11 cellular contexts compared by ENCODE assay signal in the genomic region with DNA sequence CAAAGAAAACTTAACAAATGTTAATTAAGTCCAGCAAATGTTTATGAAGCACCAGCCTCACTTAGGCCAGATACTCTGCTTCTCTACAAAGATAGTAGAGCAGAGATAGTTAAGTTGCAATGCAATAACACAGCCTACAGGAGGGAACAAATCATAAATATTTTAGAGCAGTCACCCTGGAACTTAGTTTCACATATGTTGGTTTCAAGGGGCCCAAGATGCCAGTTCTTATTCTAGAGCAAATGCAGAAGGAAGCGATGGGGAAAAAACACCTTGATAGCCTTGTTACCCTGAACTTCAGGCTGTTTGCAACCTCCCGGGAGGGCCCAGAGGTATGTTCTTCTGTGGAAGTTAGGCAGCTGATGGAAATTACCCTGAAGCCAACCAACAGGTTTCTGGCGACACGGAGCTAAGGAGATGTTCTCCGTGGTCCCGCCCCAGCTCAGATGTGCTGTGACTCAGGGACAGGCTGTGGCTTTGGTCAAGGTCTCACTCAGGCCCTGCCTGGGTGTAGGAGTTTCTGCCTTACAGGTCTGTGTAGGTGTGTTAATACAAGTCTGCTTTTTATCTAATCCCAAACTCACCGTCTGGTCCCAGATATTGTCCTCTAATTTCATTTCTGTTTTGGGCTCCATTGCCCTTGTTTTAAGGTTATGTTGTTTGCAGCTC. TPM values are rescaled to one million over a fixed set of nuclear protein-coding genes. Genes with fewer than 3 reads are reported as not detected.
DNase-seq lines count a peak whose midpoint lies in the region; ATAC-seq and TF ChIP-seq lines count a peak whose summit lies in the region.
"Had no signal": no experiment of that assay in that cellular context is flagged by ENCODE, and none has a peak within 500 bp of the region (broad histone marks: within the 10 kb centered on the region; RNA-seq: fewer than 3 reads in every experiment).

No MANE protein-coding gene starts in this region.

- H3K79me2 ChIP-seq in GM23338 (replicated peaks; ENCODE audit: insufficient read depth) (peaks cover 44% of the 10 kb centered on the region), KMS-11 (ENCODE audit: insufficient read depth, low read depth) (peaks cover 30% of the 10 kb centered on the region), neural cell (replicated peaks; ENCODE audit: insufficient read depth, low read length) (peaks cover 71% of the 10 kb centered on the region)

- no peak for ATAC-seq in GM23338
- ATAC-seq: Panc1 had no signal

- H3K27ac Mint-ChIP-seq in GM23338 (peak overlapping the region; percentile 86), chondrocyte (ENCODE audit: unreplicated experiment) (peak overlapping the region; percentile 99)
- H3K27ac Mint-ChIP-seq: activated naive CD4-positive, alpha-beta T cell treated with anti-CD3 and anti-CD28 coated beads, Interleukin-2, amount 10 ng/mL, durations not matched to agents 7 days and 5 days had no signal

- H3F3A ChIP-seq in GM23338 (replicated peaks; ENCODE audit: low read depth): peaks cover 27% of the 10 kb centered on the region
- H3F3A ChIP-seq in neural cell (ENCODE audit: insufficient read depth, low read length, poor library complexity, severe bottlenecking): no peaks in the 10 kb centered on the region

- no peak overlapping the region for H2AFZ ChIP-seq in GM23338
- H2AFZ ChIP-seq in KMS-11 (ENCODE audit: low read depth): no peak overlapping the region
- H2AFZ ChIP-seq in neural cell (ENCODE audit: low read depth, low read length): no peak overlapping the region

- no peaks in the 10 kb centered on the region for H3K9me3 ChIP-seq in neural cell (ENCODE audit: low read length)

- H3K4me1 Mint-ChIP-seq in GM23338 (peaks cover 65% of the 10 kb centered on the region), chondrocyte (ENCODE audit: low read depth) (peaks cover 72% of the 10 kb centered on the region)

- H3K27me3 ChIP-seq in GM23338 (ENCODE audit: insufficient read depth) (peaks cover 24% of the 10 kb centered on the region), KMS-11 (ENCODE audit: insufficient read depth, low read depth) (no peaks in the 10 kb centered on the region), neural cell (ENCODE audit: insufficient read depth, low read depth, low read length) (no peaks in the 10 kb centered on the region), brain microvascular endothelial cell (replicated peaks) (no peaks in the 10 kb centered on the region)

- H3K36me3 ChIP-seq in GM23338 (ENCODE audit: insufficient read depth) (no peaks in the 10 kb centered on the region), KMS-11 (ENCODE audit: insufficient read depth) (no peaks in the 10 kb centered on the region), neural cell (ENCODE audit: insufficient read depth, low read length) (no peaks in the 10 kb centered on the region), brain microvascular endothelial cell (replicated peaks) (no peaks in the 10 kb centered on the region)

- H3K4me1 ChIP-seq in GM23338 (ENCODE audit: insufficient read depth) (peaks cover 68% of the 10 kb centered on the region), KMS-11 (ENCODE audit: low read depth, poor library complexity, severe bottlenecking) (peaks cover 45% of the 10 kb centered on the region)

- no peak for TF ChIP-seq RAD21 in neural cell (conservative IDR thresholded peaks at IDR 0.05)

- H3K4me2 ChIP-seq in GM23338 (peak overlapping the region; percentile 98), KMS-11 (peak overlapping the region; percentile 67), neural cell (ENCODE audit: low read length) (peak overlapping the region; percentile 44)

- H4K20me1 ChIP-seq in GM23338 (replicated peaks; ENCODE audit: insufficient read depth) (peaks cover 15% of the 10 kb centered on the region), KMS-11 (ENCODE audit: insufficient read depth) (no peaks in the 10 kb centered on the region), neural cell (ENCODE audit: insufficient read depth) (peaks cover 15% of the 10 kb centered on the region)

- peaks cover 5% of the 10 kb centered on the region; the same call in 1 of the 2 replicates for H3K9me2 ChIP-seq in GM23338 (ENCODE audit: insufficient read depth)
- no peaks in the 10 kb centered on the region for H3K9me2 ChIP-seq in neural cell (ENCODE audit: insufficient read depth, low read length)

- no peak for TF ChIP-seq EP300 in neural cell (conservative IDR thresholded peaks at IDR 0.05; ENCODE audit: poor library complexity, severe bottlenecking)

- DNase-seq in GM23338 (ENCODE audit: low spot score) (peak; percentile 50), chondrocyte (ENCODE audit: low spot score) (no peak), 8988T (no peak), nucleus accumbens (lab: John Stamatoyannopoulos, UW) (no peak), brain microvascular endothelial cell (no peak)
- DNase-seq: activated CD8-positive, alpha-beta memory T cell treated with anti-CD3 and anti-CD28 coated beads for 24 hours; CD8-positive, alpha-beta memory T cell had no signal

- peak overlapping the region; percentile 15; the same call in 1 of the 2 replicates for H3K9ac ChIP-seq in KMS-11
- H3K9ac ChIP-seq in neural cell (ENCODE audit: low read length): peak overlapping the region; percentile 98

- H3K36me3 Mint-ChIP-seq in GM23338 (ENCODE audit: low read depth) (peaks cover 4% of the 10 kb centered on the region; the same call in 1 of the 3 replicates), chondrocyte (ENCODE audit: low read depth) (peaks cover 4% of the 10 kb centered on the region)
- H3K36me3 Mint-ChIP-seq: activated naive CD4-positive, alpha-beta T cell treated with anti-CD3 and anti-CD28 coated beads, Interleukin-2, amount 10 ng/mL, durations not matched to agents 7 days and 5 days; CD8-positive, alpha-beta memory T cell had no signal

- H3K27me3 Mint-ChIP-seq in GM23338 (ENCODE audit: insufficient read depth, low read depth, poor library complexity) (peaks cover 27% of the 10 kb centered on the region), chondrocyte (ENCODE audit: low read depth) (no peaks in the 10 kb centered on the region)

- H3K9me3 Mint-ChIP-seq in GM23338 (no peaks in the 10 kb centered on the region), chondrocyte (ENCODE audit: low read depth) (no peaks in the 10 kb centered on the region)
- H3K9me3 Mint-ChIP-seq: activated naive CD4-positive, alpha-beta T cell treated with anti-CD3 and anti-CD28 coated beads, Interleukin-2, amount 10 ng/mL, durations not matched to agents 7 days and 5 days; CD8-positive, alpha-beta memory T cell had no signal

- H3K4me3 ChIP-seq in GM23338 (peak overlapping the region; percentile 22; the same call in 1 of the 2 replicates), KMS-11 (IDR thresholded peaks at IDR 0.05; ENCODE audit: insufficient read depth, low read depth, low read length) (no peak overlapping the region), neural cell (ENCODE audit: low read length) (peak overlapping the region; percentile 99), brain microvascular endothelial cell (ENCODE audit: low read depth, low read length) (no peak overlapping the region)

- in situ Hi-C loops in brain microvascular endothelial cell (cut with HindIII; ENCODE audit: low pct_ligation_motif_present, low sequenced_read_pairs): no loop called here

- no peak for TF ChIP-seq CTCF in GM23338 (conservative IDR thresholded peaks at IDR 0.05; ENCODE audit: low read depth in 2 of 2)
- TF ChIP-seq CTCF in KMS-11 (conservative IDR thresholded peaks at IDR 0.05; ENCODE audit: low read depth, low read length): no peak
- peak; percentile 49 for TF ChIP-seq CTCF in chondrocyte (IDR thresholded peaks at IDR 0.05)
- TF ChIP-seq CTCF in neural cell (IDR thresholded peaks at IDR 0.05; ENCODE audit: poor library complexity, severe bottlenecking): no peak
- no peak for TF ChIP-seq CTCF in brain microvascular endothelial cell (IDR thresholded peaks at IDR 0.05; ENCODE audit: low read depth, low read length, missing control alignments)

- H3K4me3 Mint-ChIP-seq in GM23338 (peak overlapping the region; percentile 47), chondrocyte (ENCODE audit: unreplicated experiment) (peak overlapping the region; percentile 25)
- H3K4me3 Mint-ChIP-seq: activated naive CD4-positive, alpha-beta T cell treated with anti-CD3 and anti-CD28 coated beads, Interleukin-2, amount 10 ng/mL, durations not matched to agents 7 days and 5 days had no signal

- H3K27ac ChIP-seq in GM23338 (ENCODE audit: low read depth) (peak overlapping the region; percentile 48; the same call in 1 of the 2 replicates), KMS-11 (peak overlapping the region; percentile 58), neural cell (ENCODE audit: low read length) (no peak overlapping the region), brain microvascular endothelial cell (no peak overlapping the region)

TF ChIP-seq in GM23338, 12 proteins besides CTCF, POLR2A, EP300 and RAD21 (continues in another document):
- TF ChIP-seq ZNF114 (CRISPR knock-in tag; IDR thresholded peaks at IDR 0.05) (no peak), EZH2 (IDR thresholded peaks at IDR 0.05; ENCODE audit: low read depth, unreplicated experiment) (no peak)
- TF ChIP-seq, protein P1, sequence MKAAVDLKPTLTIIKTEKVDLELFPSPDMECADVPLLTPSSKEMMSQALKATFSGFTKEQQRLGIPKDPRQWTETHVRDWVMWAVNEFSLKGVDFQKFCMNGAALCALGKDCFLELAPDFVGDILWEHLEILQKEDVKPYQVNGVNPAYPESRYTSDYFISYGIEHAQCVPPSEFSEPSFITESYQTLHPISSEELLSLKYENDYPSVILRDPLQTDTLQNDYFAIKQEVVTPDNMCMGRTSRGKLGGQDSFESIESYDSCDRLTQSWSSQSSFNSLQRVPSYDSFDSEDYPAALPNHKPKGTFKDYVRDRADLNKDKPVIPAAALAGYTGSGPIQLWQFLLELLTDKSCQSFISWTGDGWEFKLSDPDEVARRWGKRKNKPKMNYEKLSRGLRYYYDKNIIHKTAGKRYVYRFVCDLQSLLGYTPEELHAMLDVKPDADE (IDR thresholded peaks at IDR 0.05): no peak

TF ChIP-seq in neural cell, 6 proteins besides CTCF, POLR2A, EP300 and RAD21 (continues in another document):
- TF ChIP-seq TAF1 (IDR thresholded peaks at IDR 0.05; ENCODE audit: low read depth): no peak
- TF ChIP-seq EZH2 (IDR thresholded peaks at IDR 0.05; ENCODE audit: borderline replicate concordance, insufficient read depth, low read length, poor library complexity, severe bottlenecking): no peak

RNA-seq across cellular contexts. Expression of a gene that starts 3.8 kb away (rescaled TPM):
- 9.6 and 14.4 TPM in 2 replicates for total RNA-seq in GM23338 (2014; rRNA removed; shearing (Covaris generic))
- polyA plus RNA-seq in GM23338 (2016; fragmentation: Nextera tagmentation; extraction: Ambion mirVana) (6.3 and 8.6 TPM in 2 replicates), neural cell (50.2 and 97.9 TPM in 2 replicates)
- 173 to 236 TPM (median 184 TPM) in 3 replicates for total RNA-seq in chondrocyte
- polyA minus RNA-seq in neural cell: 115 and 121 TPM in 2 replicates

Comparison
In these comparisons a context has a peak if more than half of its experiments do, and no peak if none do; other contexts are left out.
1. H3K27ac ChIP-seq: peak in GM23338 (single experiment) and KMS-11 (single experiment); none in neural cell (single experiment) and brain microvascular endothelial cell (single experiment).
2. H3K4me2 ChIP-seq: peak in every context shown above with its lines; median percentile 98 in GM23338; 67 in KMS-11; 44 in neural cell.
3. H3K4me3 ChIP-seq: peak in GM23338 (single experiment) and neural cell (single experiment); none in KMS-11 (single experiment) and brain microvascular endothelial cell (single experiment).
4. RNA of a gene that starts 3.8 kb away (total RNA-seq): 173 to 236 TPM in chondrocyte; 9.6 to 14.4 TPM in GM23338; every median in the first group is over 10 times any median in the second.